In genomic region chr1:227351443-227351842, GRCh38 we compare ENCODE assay signal across 1 cellular context.
TF ChIP-seq lines count a peak whose summit lies in the region.

No MANE protein-coding gene starts in this region.

TF ChIP-seq in liver, 16 proteins besides CTCF, POLR2A, EP300 and RAD21 (continued from another document):
- TF ChIP-seq, protein P1, sequence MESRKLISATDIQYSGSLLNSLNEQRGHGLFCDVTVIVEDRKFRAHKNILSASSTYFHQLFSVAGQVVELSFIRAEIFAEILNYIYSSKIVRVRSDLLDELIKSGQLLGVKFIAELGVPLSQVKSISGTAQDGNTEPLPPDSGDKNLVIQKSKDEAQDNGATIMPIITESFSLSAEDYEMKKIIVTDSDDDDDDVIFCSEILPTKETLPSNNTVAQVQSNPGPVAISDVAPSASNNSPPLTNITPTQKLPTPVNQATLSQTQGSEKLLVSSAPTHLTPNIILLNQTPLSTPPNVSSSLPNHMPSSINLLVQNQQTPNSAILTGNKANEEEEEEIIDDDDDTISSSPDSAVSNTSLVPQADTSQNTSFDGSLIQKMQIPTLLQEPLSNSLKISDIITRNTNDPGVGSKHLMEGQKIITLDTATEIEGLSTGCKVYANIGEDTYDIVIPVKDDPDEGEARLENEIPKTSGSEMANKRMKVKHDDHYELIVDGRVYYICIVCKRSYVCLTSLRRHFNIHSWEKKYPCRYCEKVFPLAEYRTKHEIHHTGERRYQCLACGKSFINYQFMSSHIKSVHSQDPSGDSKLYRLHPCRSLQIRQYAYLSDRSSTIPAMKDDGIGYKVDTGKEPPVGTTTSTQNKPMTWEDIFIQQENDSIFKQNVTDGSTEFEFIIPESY (IDR thresholded peaks at IDR 0.05), result no peak
- TF ChIP-seq ATF3 (IDR thresholded peaks at IDR 0.05) (no peak), RXRA (IDR thresholded peaks at IDR 0.05) (peak in 1 of 2 donors; percentile 13), SP1 (IDR thresholded peaks at IDR 0.05) (no peak), HNF4A (conservative IDR thresholded peaks at IDR 0.05) (no peak), FOXA1 (IDR thresholded peaks at IDR 0.05) (no peak), FOXA2 (IDR thresholded peaks at IDR 0.05) (no peak), REST (IDR thresholded peaks at IDR 0.05) (no peak), JUND (IDR thresholded peaks at IDR 0.05) (no peak), NR2F2 (IDR thresholded peaks at IDR 0.05) (peak; percentile 71), EGR1 (IDR thresholded peaks at IDR 0.05; ENCODE audit: low read depth in 2 of 2) (no peak)
